In the genomic region with DNA sequence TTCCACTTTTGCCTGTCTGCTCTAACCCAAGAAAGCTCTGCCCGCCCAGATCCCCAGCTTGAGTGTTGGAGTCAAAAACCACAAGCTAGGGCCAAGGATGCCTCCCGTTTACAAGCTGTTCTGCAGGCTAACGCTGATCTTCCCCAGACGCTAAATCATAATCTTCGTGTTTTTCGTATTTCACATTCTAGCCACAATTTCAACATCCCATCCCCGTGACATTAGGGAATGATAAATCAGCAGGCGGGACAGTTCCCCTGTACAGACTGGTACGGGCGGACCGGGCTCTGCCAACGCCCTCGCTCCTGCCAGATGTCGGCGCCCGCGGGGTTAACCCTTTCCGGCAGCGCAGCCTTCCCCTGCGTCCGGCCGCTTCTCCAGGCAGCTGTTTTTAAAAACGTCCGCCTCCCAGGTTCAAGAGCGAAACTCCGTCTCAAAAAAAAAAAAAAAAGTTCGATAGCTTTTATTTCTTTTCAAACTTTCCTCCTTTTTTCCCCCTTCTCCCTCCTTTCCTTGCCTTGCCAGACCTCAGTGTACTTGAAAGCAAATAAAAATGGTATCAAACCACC, we compare ENCODE assay signal across 10 cellular contexts.
A peak's percentile ranks its signal among the peaks of the same experiment; 100 is the strongest.
DNase-seq lines count a peak whose midpoint lies in the region; ATAC-seq and TF ChIP-seq lines count a peak whose summit lies in the region.
"Had no signal": no experiment of that assay in that cellular context is flagged by ENCODE, and none has a peak within 500 bp of the region (broad histone marks: within the 10 kb centered on the region; RNA-seq: fewer than 3 reads in every experiment).

No MANE protein-coding gene starts in this region.

- H3K4me3 ChIP-seq in epithelial cell of esophagus (ENCODE audit: low read length) (peak overlapping the region; percentile 35), upper lobe of right lung (peak overlapping the region; percentile 16)

- intact Hi-C loops in upper lobe of right lung (cut with DNase I): no loop called here

- DNase-seq in DMS 273 (lab: John Stamatoyannopoulos, UW; ENCODE audit: unreplicated experiment) (peak; percentile 70), DMS 273 treated with DMSO at 0.1 percent for 48 hours (lab: John Stamatoyannopoulos, UW) (no peak), SKM-1 (lab: John Stamatoyannopoulos, UW; ENCODE audit: unreplicated experiment) (peak; percentile 17), epithelial cell of esophagus (ENCODE audit: low read depth) (peak; percentile 88), mucosa of gallbladder (ENCODE audit: low spot score) (peak; percentile 51), upper lobe of right lung (peak; percentile 84), SW 1271 (lab: John Stamatoyannopoulos, UW) (no peak)

- H3K27me3 ChIP-seq in upper lobe of right lung: peaks cover 22% of the 10 kb centered on the region

- ATAC-seq in upper lobe of right lung (peak; percentile 96), HG03439 (IDR thresholded peaks at IDR 0.05; ENCODE audit: unreplicated experiment) (no peak)

- TF ChIP-seq CTCF in epithelial cell of esophagus (IDR thresholded peaks at IDR 0.05; ENCODE audit: insufficient read depth, low read depth, low read length, missing control alignments): no peak
- no peak for TF ChIP-seq CTCF in upper lobe of right lung (IDR thresholded peaks at IDR 0.05)

- H3K27ac ChIP-seq in upper lobe of right lung: no peak overlapping the region
- H3K27ac ChIP-seq: 22Rv1, VCaP had no signal

- no peaks in the 10 kb centered on the region for H3K9me3 ChIP-seq in upper lobe of right lung

- H3K4me1 ChIP-seq in upper lobe of right lung: peaks cover 15% of the 10 kb centered on the region

- no peaks in the 10 kb centered on the region for H3K36me3 ChIP-seq in upper lobe of right lung

Comparison
In these comparisons a context has a peak if more than half of its experiments do, and no peak if none do; other contexts are left out.
1. DNase-seq: peak in DMS 273 (single experiment), SKM-1 (single experiment), epithelial cell of esophagus (single experiment), mucosa of gallbladder (single experiment) and upper lobe of right lung (single experiment); none in DMS 273 treated with DMSO at 0.1 percent for 48 hours (single experiment) and SW 1271 (0 of 2).